In the genomic region with DNA sequence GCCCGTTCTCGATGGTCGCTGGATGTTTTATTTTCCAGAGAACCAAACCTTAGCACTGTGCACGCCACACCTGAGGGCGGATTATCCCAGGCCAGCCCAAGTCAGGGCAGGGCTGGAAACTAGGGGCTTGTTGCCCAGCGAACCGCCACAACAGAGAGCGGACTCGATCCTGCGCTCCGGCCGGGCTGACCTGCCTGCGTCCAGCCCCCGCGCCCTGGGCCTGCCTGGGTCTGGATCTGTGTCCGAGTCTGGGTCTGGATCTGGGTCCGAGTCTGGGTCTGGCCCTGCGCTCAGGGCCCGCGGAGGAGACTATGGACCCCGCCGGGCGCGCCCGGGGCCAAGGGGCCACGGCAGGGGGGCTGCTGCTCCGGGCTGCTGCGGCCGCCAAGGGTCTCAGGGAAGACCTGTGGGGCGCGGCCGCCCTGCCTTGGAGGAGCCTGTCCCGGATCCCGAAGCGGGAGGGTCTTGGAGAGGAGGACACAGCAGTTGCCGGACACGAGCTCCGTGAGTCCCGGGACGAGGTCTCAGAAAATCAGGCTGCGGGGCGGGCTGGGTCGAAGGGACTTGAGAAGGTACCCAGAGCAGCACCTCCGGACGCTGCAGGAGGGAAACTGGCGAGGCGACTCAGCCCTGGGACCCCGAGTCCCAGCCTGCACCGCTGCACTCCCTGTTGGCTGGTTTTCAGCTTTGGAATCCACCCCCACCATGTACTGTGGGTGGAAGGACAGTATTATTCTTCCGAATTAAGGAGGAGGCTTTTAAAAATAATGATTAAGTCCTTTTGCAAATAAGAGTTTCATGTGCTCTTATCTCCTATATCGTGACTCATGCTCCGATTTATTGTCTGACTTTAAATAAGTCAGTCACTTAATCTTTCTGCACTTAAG, we compare ENCODE assay signal across 8 cellular contexts. TPM values are rescaled to one million over a fixed set of nuclear protein-coding genes. Genes with fewer than 3 reads are reported as not detected.
DNase-seq lines count a peak whose midpoint lies in the region; ATAC-seq, FAIRE-seq and TF ChIP-seq lines count a peak whose summit lies in the region.

A gene (plus strand): TSS at position 130 of the 887 bp plus-strand sequence. CDS start 182 bp downstream, at position 312.

- no TSS peak for BruUV-seq in MCF 10A (replicated peaks; lab: Mats Ljungman, UMichigan)
- BruUV-seq in GM12878 (replicated peaks; lab: Mats Ljungman, UMichigan) = no TSS peak

- H3K27me3 Mint-ChIP-seq in MCF 10A (ENCODE audit: insufficient read depth, unreplicated experiment) = no peaks in the 10 kb centered on the region
- H3K27me3 Mint-ChIP-seq in activated T-helper 2 cell treated with anti-CD3 and anti-CD28 coated beads, Interferon-gamma antibody, Interleukin-2, Interleukin-4, amounts not matched to agents 10 μg/mL and 5 μg/mL and 100 μg/mL, durations not matched to agents 14 hours and 24 hours and 36 hours (ENCODE audit: low read depth) = peaks cover 6% of the 10 kb centered on the region

- TF ChIP-seq POLR2A in breast epithelium (IDR thresholded peaks at IDR 0.05) = no peak
- TF ChIP-seq POLR2A in GM12878 (IDR thresholded peaks at IDR 0.05; ENCODE audit: low read depth, low read length) = no peak

- H3K9me3 ChIP-seq in breast epithelium (no peaks in the 10 kb centered on the region), GM12878 (replicated peaks; ENCODE audit: control insufficient read depth, insufficient read depth, low read length) (no peaks in the 10 kb centered on the region)

- H3K4me3 Mint-ChIP-seq in MCF 10A (ENCODE audit: unreplicated experiment) = no peak within 1 kb of the TSS
- no peak within 1 kb of the TSS for H3K4me3 Mint-ChIP-seq in activated T-helper 2 cell treated with anti-CD3 and anti-CD28 coated beads, Interferon-gamma antibody, Interleukin-2, Interleukin-4, amounts not matched to agents 10 μg/mL and 5 μg/mL and 100 μg/mL, durations not matched to agents 14 hours and 24 hours and 36 hours (ENCODE audit: low read depth)

- H3K4me1 Mint-ChIP-seq in MCF 10A (ENCODE audit: insufficient read depth, unreplicated experiment) = no peaks in the 10 kb centered on the region
- peaks cover 7% of the 10 kb centered on the region for H3K4me1 Mint-ChIP-seq in activated T-helper 2 cell treated with anti-CD3 and anti-CD28 coated beads, Interferon-gamma antibody, Interleukin-2, Interleukin-4, amounts not matched to agents 10 μg/mL and 5 μg/mL and 100 μg/mL, durations not matched to agents 14 hours and 24 hours and 36 hours (ENCODE audit: low read depth)

- no peaks in the 10 kb centered on the region for H3K9me3 Mint-ChIP-seq in MCF 10A (ENCODE audit: unreplicated experiment)
- no peaks in the 10 kb centered on the region for H3K9me3 Mint-ChIP-seq in activated T-helper 2 cell treated with anti-CD3 and anti-CD28 coated beads, Interferon-gamma antibody, Interleukin-2, Interleukin-4, amounts not matched to agents 10 μg/mL and 5 μg/mL and 100 μg/mL, durations not matched to agents 14 hours and 24 hours and 36 hours

- RAD21 ChIA-PET in GM12878 (lab: Charles Lee; ENCODE audit: unreplicated experiment) = no interaction called here

- CTCF ChIA-PET in MCF 10A (lab: Yijun Ruan, JAX) = no interaction called here
- CTCF ChIA-PET in GM12878 (lab: Yijun Ruan, JAX) = no interaction called here

- peak within 1 kb of the TSS; percentile 20; the same call in 1 of the 2 replicates for H3K4me2 ChIP-seq in GM12878 (ENCODE audit: control insufficient read depth, insufficient read depth)

- POLR2A ChIA-PET in MCF 10A (lab: Yijun Ruan, JAX) (no interaction called here), GM12878 (lab: Charles Lee) (interaction anchor here (1.2 kb wide), 1 partner anchor 58 kb away, joined by 3 read pairs; no protein-coding TSS in a partner anchor)

- H4K20me1 ChIP-seq in GM12878 (ENCODE audit: control insufficient read depth, insufficient read depth) = no peaks in the 10 kb centered on the region

- no peak within 1 kb of the TSS for H3K9ac ChIP-seq in GM12878 (ENCODE audit: control insufficient read depth, insufficient read depth, low read length)

- H3K4me1 ChIP-seq in breast epithelium = no peaks in the 10 kb centered on the region
- H3K4me1 ChIP-seq in GM12878 (ENCODE audit: control insufficient read depth, insufficient read depth, low read length) = no peaks in the 10 kb centered on the region

- H3K36me3 ChIP-seq in breast epithelium = no peaks in the 10 kb centered on the region
- H3K36me3 ChIP-seq in GM12878 (ENCODE audit: control insufficient read depth in 2 of 2, insufficient read depth in 2 of 2, low read length in 1 of 2) = no peaks in the 10 kb centered on the region

- H3K27me3 ChIP-seq in breast epithelium = no peaks in the 10 kb centered on the region
- no peaks in the 10 kb centered on the region for H3K27me3 ChIP-seq in GM12878 (replicated peaks in 1 of 2; ENCODE audit: control insufficient read depth in 2 of 2, insufficient read depth in 2 of 2, low read length in 1 of 2)

- no peak for FAIRE-seq in GM12878 (lab: Jason Lieb, UNC)

- no peaks in the 10 kb centered on the region for H3K79me2 ChIP-seq in GM12878 (ENCODE audit: control insufficient read depth, insufficient read depth, low read length)

- peak within 1 kb of the TSS; percentile 34 to 55 for H3K27ac ChIP-seq in breast epithelium
- H3K27ac ChIP-seq in GM12878 (ENCODE audit: control insufficient read depth, insufficient read depth) = no peak within 1 kb of the TSS

- TF ChIP-seq EP300 in GM12878 (IDR thresholded peaks at IDR 0.05; ENCODE audit: borderline replicate concordance in 1 of 2, control insufficient read depth in 1 of 2, low read depth in 2 of 2, low read length in 2 of 2) = no peak

- no peak for TF ChIP-seq RAD21 in GM12878 (IDR thresholded peaks at IDR 0.05; ENCODE audit: insufficient read depth, low read depth, low read length)

- in situ Hi-C loops in GM12878 (cut with MboI) = no loop called here

- peak within 1 kb of the TSS; percentile 55 to 71 (median 62) for H3K4me3 ChIP-seq in breast epithelium
- peak within 1 kb of the TSS; percentile 5; the same call in 1 of the 2 replicates for H3K4me3 ChIP-seq in GM12878
- H3K4me3 ChIP-seq in skeletal muscle cell (ENCODE audit: low read depth, low read length) = peak within 1 kb of the TSS; percentile 57

- no peak within 1 kb of the TSS for H3K27ac Mint-ChIP-seq in MCF 10A (ENCODE audit: low read depth, unreplicated experiment)
- H3K27ac Mint-ChIP-seq in activated T-helper 2 cell treated with anti-CD3 and anti-CD28 coated beads, Interferon-gamma antibody, Interleukin-2, Interleukin-4, amounts not matched to agents 10 μg/mL and 5 μg/mL and 100 μg/mL, durations not matched to agents 14 hours and 24 hours and 36 hours = no peak within 1 kb of the TSS

- DNase-seq in breast epithelium (ENCODE audit: low spot score in 2 of 2) = peak in 1 of 2 donors; percentile 52
- no peak for DNase-seq in MCF 10A (ENCODE audit: unreplicated experiment)
- no peak for DNase-seq in GM12878 (ENCODE audit: low read depth, low spot score)
- peak; percentile 72 for DNase-seq in iris pigment epithelial cell (ENCODE audit: low read depth)
- DNase-seq in skeletal muscle cell (ENCODE audit: low read depth) = no peak
- no peak for DNase-seq in activated T-helper 2 cell treated with anti-CD3 and anti-CD28 coated beads, Interferon-gamma antibody, Interleukin-2, Interleukin-4, amounts not matched to agents 10 μg/mL and 5 μg/mL and 100 μg/mL, durations not matched to agents 14 hours and 24 hours and 36 hours (ENCODE audit: low spot score)
- DNase-seq in OCI-M1 (lab: John Stamatoyannopoulos, UW) = no peak

- TF ChIP-seq CTCF in breast epithelium (IDR thresholded peaks at IDR 0.05) (no peak), MCF 10A (IDR thresholded peaks at IDR 0.05; ENCODE audit: unreplicated experiment) (no peak), GM12878 (IDR thresholded peaks at IDR 0.05 in 2 of 3, conservative IDR thresholded peaks at IDR 0.05 in 1 of 3; ENCODE audit: control insufficient read depth in 2 of 3, extremely low read depth in 1 of 3, insufficient read depth in 1 of 3, low read depth in 3 of 3, low read length in 3 of 3) (no peak)

- peak; percentile 18 for ATAC-seq in GM12878
- ATAC-seq in GM18517 (IDR thresholded peaks at IDR 0.05; ENCODE audit: unreplicated experiment) = no peak

- H3K36me3 Mint-ChIP-seq in MCF 10A (ENCODE audit: insufficient read depth, unreplicated experiment) = peaks cover 7% of the 10 kb centered on the region
- peaks cover 14% of the 10 kb centered on the region for H3K36me3 Mint-ChIP-seq in activated T-helper 2 cell treated with anti-CD3 and anti-CD28 coated beads, Interferon-gamma antibody, Interleukin-2, Interleukin-4, amounts not matched to agents 10 μg/mL and 5 μg/mL and 100 μg/mL, durations not matched to agents 14 hours and 24 hours and 36 hours (ENCODE audit: low read depth)

- SMC1A ChIA-PET in GM12878 (lab: Charles Lee; ENCODE audit: uncharacterized antibody, unreplicated experiment) = interaction anchor here (0.6 kb wide), 1 partner anchor 158 kb away, joined by 3 read pairs; no protein-coding TSS in a partner anchor

- intact Hi-C loops in breast epithelium (cut with DNase I; ENCODE audit: low total_unique reads) = no loop called here
- intact Hi-C loops in MCF 10A (cut with micrococcal nuclease) = no loop called here
- intact Hi-C loops in GM12878 (cut with micrococcal nuclease; ENCODE audit: unreplicated experiment) = no loop called here
- intact Hi-C loops in activated T-helper 2 cell treated with anti-CD3 and anti-CD28 coated beads, Interferon-gamma antibody, Interleukin-2, Interleukin-4, amounts not matched to agents 10 μg/mL and 5 μg/mL and 100 μg/mL, durations not matched to agents 14 hours and 24 hours and 36 hours (cut with micrococcal nuclease) = no loop called here

- H2AFZ ChIP-seq in GM12878 (ENCODE audit: control insufficient read depth, low read depth, low read length) = no peak within 1 kb of the TSS

- WGBS in GM12878 (ENCODE audit: insufficient coverage, insufficient replicate concordance, low lambda C conversion rate, missing lambda C conversion rate) = 60% methylated on average over 52 of the region's 52 CpGs

RNA-seq across cellular contexts. Expression of the gene that starts here (rescaled TPM):
- total RNA-seq in breast epithelium = 1 to 10 TPM in 2 of 3 donors, under 1 TPM in 1; 0.66 to 1.4 (median 1.0) TPM
- total RNA-seq in MCF 10A (2022) = 0.68 and 1.2 TPM in 2 replicates
- 2.4 and 2.8 TPM in 2 replicates for total RNA-seq in GM12878 (2013; cell fraction: nucleolus; rRNA removed)
- 0.73 and 1.0 TPM in 2 replicates for total RNA-seq in GM12878 (2014; rRNA removed)
- 0.83 and 0.98 TPM in 2 replicates for total RNA-seq in GM12878 (2014; rRNA removed; fragmentation: Illumina TruSeq; extraction: Trizol)
- total RNA-seq in GM12878 (2021) = 0.66 and 0.87 TPM in 2 replicates
- polyA plus RNA-seq in GM12878 (2011; ENCODE audit: low read depth) = 0.21 TPM
- polyA plus RNA-seq in GM12878 (2011; rRNA removed) = 0.68 and 1.1 TPM in 2 replicates
- polyA plus RNA-seq in GM12878 (2011; cell fraction: cytosol; rRNA removed) = 0.05 and 0.12 TPM in 2 replicates
- polyA plus RNA-seq in GM12878 (2011; cell fraction: nucleus; rRNA removed) = 1.3 and 1.6 TPM in 2 replicates
- polyA plus RNA-seq in GM12878 (2012) = 0.52 and 0.70 TPM in 2 replicates
- polyA plus RNA-seq in GM12878 (2014; fragmentation: Illumina TruSeq; extraction: Trizol) = 0.65 and 0.72 TPM in 2 replicates
- 1 to 10 TPM; 1.4 to 2.4 TPM for polyA plus RNA-seq in GM12878 (2014; fragmentation: Nextera tagmentation; extraction: Ambion mirVana)
- polyA plus RNA-seq in GM12878 (2014; rRNA removed) = 0.39 and 0.65 TPM in 2 replicates
- polyA plus RNA-seq in GM12878 (2016; fragmentation: Nextera tagmentation; extraction: Ambion mirVana) = 1 to 10 TPM in 1 of 2 experiments, under 1 TPM in 1; 0.34 to 1.0 TPM
- polyA minus RNA-seq in GM12878 (2011; rRNA and poly(A)+ RNA removed) = 0.29 and 1.3 TPM in 2 replicates
- polyA minus RNA-seq in GM12878 (2011; cell fraction: cytosol; rRNA and poly(A)+ RNA removed) = not detected in 2 replicates
- polyA minus RNA-seq in GM12878 (2011; cell fraction: nucleus; rRNA and poly(A)+ RNA removed) = 0.97 and 2.9 TPM in 2 replicates
- 0.18 and 0.48 TPM in 2 replicates for total RNA-seq in activated T-helper 2 cell treated with anti-CD3 and anti-CD28 coated beads, Interferon-gamma antibody, Interleukin-2, Interleukin-4, amounts not matched to agents 10 μg/mL and 5 μg/mL and 100 μg/mL, durations not matched to agents 14 hours and 24 hours and 36 hours

Comparison
In these comparisons a context has a peak if more than half of its experiments do, and no peak if none do; other contexts are left out.
1. H3K4me3 ChIP-seq: peak in every context shown above with its lines; median percentile 62 in breast epithelium; 57 in skeletal muscle cell; 5 in GM12878.